ENCODE assay signal across 11 cellular contexts in genomic region chr2:45469314-45470099, GRCh38.
DNase-seq lines count a peak whose midpoint lies in the region; ATAC-seq and TF ChIP-seq lines count a peak whose summit lies in the region.
"Had no signal": no experiment of that assay in that cellular context is flagged by ENCODE, and none has a peak within 500 bp of the region (broad histone marks: within the 10 kb centered on the region; RNA-seq: fewer than 3 reads in every experiment).

No MANE protein-coding gene starts in this region.

- peak; percentile 19 for DNase-seq in GF-D8 (lab: John Stamatoyannopoulos, UW)
- DNase-seq in PC-9 = peak; percentile 9 to 92
- DNase-seq in left colon = no peak
- DNase-seq in hippocampal formation (lab: John Stamatoyannopoulos, UW) = no peak
- DNase-seq in natural killer cell treated with Interleukin-12 subunit alpha and Interleukin-12 subunit beta and Interleukin-15 and Interleukin-18, amount 100 ng/mL, for 72 hours (ENCODE audit: low spot score) = no peak
- DNase-seq in effector memory CD4-positive, alpha-beta T cell = no peak
- DNase-seq: activated CD4-positive, alpha-beta T cell treated with anti-CD3 and anti-CD28 coated beads, Interleukin-2, amount 10 ng/mL, durations not matched to agents 24 days and 14 days; HCEC 1CT had no signal

- no peak overlapping the region for H3K27ac Mint-ChIP-seq in natural killer cell treated with Interleukin-12 subunit alpha and Interleukin-12 subunit beta and Interleukin-15 and Interleukin-18, amount 100 ng/mL, for 72 hours
- H3K27ac Mint-ChIP-seq: activated CD4-positive, alpha-beta T cell treated with anti-CD3 and anti-CD28 coated beads, Interleukin-2, amount 10 ng/mL, durations not matched to agents 24 days and 14 days had no signal

- 0 out of 2 replicates have a peak, but pooled peaks cover 4% of the 10 kb centered on the region for H3K36me3 ChIP-seq in PC-9 (ENCODE audit: low read depth)
- H3K36me3 ChIP-seq in effector memory CD4-positive, alpha-beta T cell (ENCODE audit: control insufficient read depth, insufficient read depth, low read length) = no peaks in the 10 kb centered on the region

- H3K27ac ChIP-seq in PC-9 = peak overlapping the region; percentile 66
- no peak overlapping the region for H3K27ac ChIP-seq in effector memory CD4-positive, alpha-beta T cell (ENCODE audit: insufficient read depth, low read length, poor library complexity, severe bottlenecking)
- H3K27ac ChIP-seq: BLaER1 treated with 17β-estradiol and CSF1 and Interleukin-3, amounts not matched to agents 10 nM and 100 nM had no signal

- ATAC-seq in HG02870 (IDR thresholded peaks at IDR 0.05; ENCODE audit: unreplicated experiment) = peak; percentile 51
- ATAC-seq in left colon = peak; percentile 65
- ATAC-seq in HG03439 (IDR thresholded peaks at IDR 0.05; ENCODE audit: unreplicated experiment) = no peak
- no peak for ATAC-seq in natural killer cell treated with Interleukin-12 subunit alpha and Interleukin-12 subunit beta and Interleukin-15 and Interleukin-18, amount 100 ng/mL, for 72 hours

- H3K27me3 ChIP-seq in PC-9 (ENCODE audit: insufficient read depth, low read depth) = no peaks in the 10 kb centered on the region
- no peaks in the 10 kb centered on the region for H3K27me3 ChIP-seq in effector memory CD4-positive, alpha-beta T cell (replicated peaks; ENCODE audit: control insufficient read depth, insufficient read depth, low read length, poor library complexity, severe bottlenecking)
- H3K27me3 ChIP-seq: BLaER1 treated with 17β-estradiol and CSF1 and Interleukin-3, amounts not matched to agents 10 nM and 100 nM had no signal

- no peak overlapping the region for H2AFZ ChIP-seq in PC-9

- no peaks in the 10 kb centered on the region for H3K9me3 ChIP-seq in PC-9 (ENCODE audit: insufficient read depth, low read depth)
- H3K9me3 ChIP-seq in effector memory CD4-positive, alpha-beta T cell (ENCODE audit: control insufficient read depth, low read length) = no peaks in the 10 kb centered on the region
- H3K9me3 ChIP-seq: BLaER1 treated with 17β-estradiol and CSF1 and Interleukin-3, amounts not matched to agents 10 nM and 100 nM had no signal

- H3K4me1 ChIP-seq in PC-9 (replicated peaks; ENCODE audit: insufficient read depth) = peaks cover 33% of the 10 kb centered on the region
- H3K4me1 ChIP-seq in effector memory CD4-positive, alpha-beta T cell (ENCODE audit: control insufficient read depth, insufficient read depth, low read length, poor library complexity, severe bottlenecking) = no peaks in the 10 kb centered on the region
- H3K4me1 ChIP-seq: BLaER1 treated with 17β-estradiol and CSF1 and Interleukin-3, amounts not matched to agents 10 nM and 100 nM had no signal

- H3K4me2 ChIP-seq in PC-9 = peak overlapping the region; percentile 41
- H3K4me2 ChIP-seq: BLaER1 treated with 17β-estradiol and CSF1 and Interleukin-3, amounts not matched to agents 10 nM and 100 nM had no signal

- H3K36me3 Mint-ChIP-seq in natural killer cell treated with Interleukin-12 subunit alpha and Interleukin-12 subunit beta and Interleukin-15 and Interleukin-18, amount 100 ng/mL, for 72 hours = peaks cover 5% of the 10 kb centered on the region

- H3K9me3 Mint-ChIP-seq in natural killer cell treated with Interleukin-12 subunit alpha and Interleukin-12 subunit beta and Interleukin-15 and Interleukin-18, amount 100 ng/mL, for 72 hours = no peaks in the 10 kb centered on the region
- H3K9me3 Mint-ChIP-seq: activated CD4-positive, alpha-beta T cell treated with anti-CD3 and anti-CD28 coated beads, Interleukin-2, amount 10 ng/mL, durations not matched to agents 24 days and 14 days had no signal

- CTCF ChIA-PET in PC-9 (lab: Charles Lee) = no interaction called here

- no peak overlapping the region for H3K4me3 Mint-ChIP-seq in natural killer cell treated with Interleukin-12 subunit alpha and Interleukin-12 subunit beta and Interleukin-15 and Interleukin-18, amount 100 ng/mL, for 72 hours
- H3K4me3 Mint-ChIP-seq: activated CD4-positive, alpha-beta T cell treated with anti-CD3 and anti-CD28 coated beads, Interleukin-2, amount 10 ng/mL, durations not matched to agents 24 days and 14 days had no signal

- TF ChIP-seq CTCF in PC-9 (conservative IDR thresholded peaks at IDR 0.05) = no peak

- no TSS peak for BruUV-seq in PC-9 (replicated peaks; lab: Mats Ljungman, UMichigan)

- no peaks in the 10 kb centered on the region for H3K27me3 Mint-ChIP-seq in natural killer cell treated with Interleukin-12 subunit alpha and Interleukin-12 subunit beta and Interleukin-15 and Interleukin-18, amount 100 ng/mL, for 72 hours
- H3K27me3 Mint-ChIP-seq: activated CD4-positive, alpha-beta T cell treated with anti-CD3 and anti-CD28 coated beads, Interleukin-2, amount 10 ng/mL, durations not matched to agents 24 days and 14 days had no signal

- H3K9me2 ChIP-seq in PC-9 (ENCODE audit: insufficient read depth) = no peaks in the 10 kb centered on the region

- H3F3A ChIP-seq in PC-9 (ENCODE audit: insufficient read depth, low read depth) = peaks cover 29% of the 10 kb centered on the region

- intact Hi-C loops in PC-9 (cut with micrococcal nuclease; ENCODE audit: unreplicated experiment) (no loop called here), left colon (cut with DNase I, micrococcal nuclease) (no loop called here)

- 0 out of 2 replicates have a peak overlapping the region, but pooled peaks have one; percentile 13 for H3K4me3 ChIP-seq in PC-9
- no peak overlapping the region for H3K4me3 ChIP-seq in effector memory CD4-positive, alpha-beta T cell (ENCODE audit: insufficient read depth, low read depth, low read length, poor library complexity, severe bottlenecking)
- H3K4me3 ChIP-seq: BLaER1 treated with 17β-estradiol and CSF1 and Interleukin-3, amounts not matched to agents 10 nM and 100 nM had no signal

- no peaks in the 10 kb centered on the region for H3K79me2 ChIP-seq in PC-9 (ENCODE audit: low read depth)

- H4K20me1 ChIP-seq in PC-9 (ENCODE audit: insufficient read depth) = no peaks in the 10 kb centered on the region
- H4K20me1 ChIP-seq: BLaER1 treated with 17β-estradiol and CSF1 and Interleukin-3, amounts not matched to agents 10 nM and 100 nM had no signal

- peaks cover 6% of the 10 kb centered on the region in 2 donors for H3K4me1 Mint-ChIP-seq in natural killer cell treated with Interleukin-12 subunit alpha and Interleukin-12 subunit beta and Interleukin-15 and Interleukin-18, amount 100 ng/mL, for 72 hours (ENCODE audit: low read depth in 2 of 2)
- H3K4me1 Mint-ChIP-seq: activated CD4-positive, alpha-beta T cell treated with anti-CD3 and anti-CD28 coated beads, Interleukin-2, amount 10 ng/mL, durations not matched to agents 24 days and 14 days had no signal

- POLR2A ChIA-PET in PC-9 (lab: Charles Lee; ENCODE audit: unreplicated experiment) = no interaction called here

Comparison
In these comparisons a context has a peak if more than half of its experiments do, and no peak if none do; other contexts are left out.
1. DNase-seq: peak in GF-D8 (single experiment) and PC-9 (2 of 2); none in left colon (0 of 2), hippocampal formation (0 of 2), natural killer cell treated with Interleukin-12 subunit alpha and Interleukin-12 subunit beta and Interleukin-15 and Interleukin-18, amount 100 ng/mL, for 72 hours (single experiment) and effector memory CD4-positive, alpha-beta T cell (0 of 3).
2. ATAC-seq: peak in HG02870 (single experiment) and left colon (single experiment); none in HG03439 (single experiment) and natural killer cell treated with Interleukin-12 subunit alpha and Interleukin-12 subunit beta and Interleukin-15 and Interleukin-18, amount 100 ng/mL, for 72 hours (0 of 2).